Comparison of ENCODE assay signal across 8 cellular contexts in genomic region chr11:108788565-108789199, GRCh38.
DNase-seq lines count a peak whose midpoint lies in the region; ATAC-seq and TF ChIP-seq lines count a peak whose summit lies in the region.

No MANE protein-coding gene starts in this region.

- H3K4me3 ChIP-seq in epithelial cell of proximal tubule (ENCODE audit: low read depth, low read length): no peak overlapping the region

- TF ChIP-seq CTCF in 22Rv1 (IDR thresholded peaks at IDR 0.05) (peak; percentile 49), epithelial cell of proximal tubule (conservative IDR thresholded peaks at IDR 0.05; ENCODE audit: low read depth, low read length) (peak; percentile 69)

- no peak for TF ChIP-seq POLR2A in erythroblast (IDR thresholded peaks at IDR 0.05; ENCODE audit: low read length)

- peak; percentile 70 for ATAC-seq in GM18867 (IDR thresholded peaks at IDR 0.05; ENCODE audit: unreplicated experiment)

- DNase-seq in M059J (ENCODE audit: low read depth): peak; percentile 50
- no peak for DNase-seq in epithelial cell of proximal tubule (ENCODE audit: low read depth)
- DNase-seq in cerebellar nuclear complex (lab: John Stamatoyannopoulos, UW): no peak
- no peak for DNase-seq in erythroblast (lab: John Stamatoyannopoulos, UW)
- DNase-seq in nucleus accumbens (lab: John Stamatoyannopoulos, UW): no peak
- DNase-seq in activated effector memory CD4-positive, alpha-beta T cell treated with anti-CD3 and anti-CD28 coated beads, Interleukin-2, amount 50 U/mL, for 16 hours: no peak

- H3K27ac ChIP-seq in 22Rv1: no peak overlapping the region
